ENCODE assay signal across 20 cellular contexts in the genomic region with DNA sequence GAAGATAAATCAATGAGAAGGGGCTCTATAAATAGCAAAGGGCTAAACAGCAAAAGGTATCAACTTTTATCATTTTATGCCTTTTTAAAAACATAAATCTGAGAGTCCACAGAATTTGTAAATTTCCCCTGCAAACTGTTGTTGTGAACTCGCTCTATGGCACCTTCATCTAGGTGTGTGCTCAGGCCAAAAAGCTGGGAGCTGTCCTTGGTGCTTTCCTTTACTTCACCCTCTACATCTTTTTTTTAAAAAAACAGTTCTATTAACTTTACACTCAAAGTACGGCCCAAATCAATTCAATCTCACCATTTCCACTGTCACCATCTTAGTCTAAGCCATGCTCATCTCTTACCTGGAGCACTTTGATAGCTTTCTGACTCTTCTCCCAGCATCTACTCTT.
"Had no signal": no experiment of that assay in that cellular context is flagged by ENCODE, and none has a peak within 500 bp of the region (broad histone marks: within the 10 kb centered on the region; RNA-seq: fewer than 3 reads in every experiment).

No MANE protein-coding gene starts in this region.

- H3K36me3 Mint-ChIP-seq: activated naive CD8-positive, alpha-beta T cell treated with anti-CD3 and anti-CD28 coated beads for 36 hours; memory B cell; naive B cell had no signal

- ATAC-seq: foreskin keratinocyte, left ventricle myocardium superior, mucosa of descending colon, psoas muscle, right cardiac atrium had no signal

- DNase-seq: activated CD4-positive, alpha-beta T cell treated with anti-CD3 and anti-CD28 coated beads, Interleukin-2, amount 50 U/mL, for 48 hours; activated naive CD4-positive, alpha-beta T cell; activated naive CD8-positive, alpha-beta T cell treated with anti-CD3 and anti-CD28 coated beads for 36 hours; activated T-cell treated with anti-CD3 and anti-CD28 coated beads for 4 hours; amniotic stem cell; central memory CD4-positive, alpha-beta T cell; dorsolateral prefrontal cortex; foreskin keratinocyte; hypothalamus; left ventricle myocardium superior; mucosa of descending colon; naive B cell; ovary; psoas muscle; right cardiac atrium; uterus had no signal

- H3K27me3 Mint-ChIP-seq: activated naive CD8-positive, alpha-beta T cell treated with anti-CD3 and anti-CD28 coated beads for 36 hours; memory B cell; stimulated activated naive CD8-positive, alpha-beta T cell treated with anti-CD3 and anti-CD28 coated beads, Interleukin-15, Interleukin-2, amounts not matched to agents 100 ng/mL and 50 ng/mL, for 24 hours had no signal

- H3K27me3 ChIP-seq: dorsolateral prefrontal cortex, foreskin keratinocyte, ovary, tibial nerve, uterus had no signal

- H3K27ac ChIP-seq: foreskin keratinocyte, ovary, psoas muscle, skin epidermis, tibial nerve, uterus had no signal

- H3K4me3 ChIP-seq: dorsolateral prefrontal cortex, mucosa of descending colon, ovary, psoas muscle, skin epidermis, tibial nerve, uterus had no signal

- H3K4me3 Mint-ChIP-seq: activated naive CD8-positive, alpha-beta T cell treated with anti-CD3 and anti-CD28 coated beads for 36 hours; memory B cell; naive B cell; stimulated activated naive CD8-positive, alpha-beta T cell treated with anti-CD3 and anti-CD28 coated beads, Interleukin-15, Interleukin-2, amounts not matched to agents 100 ng/mL and 50 ng/mL, for 24 hours had no signal

- H3K4me1 Mint-ChIP-seq: activated naive CD8-positive, alpha-beta T cell treated with anti-CD3 and anti-CD28 coated beads for 36 hours; memory B cell; naive B cell had no signal

- H3K36me3 ChIP-seq: ovary, uterus had no signal

- H3K9me3 ChIP-seq: mucosa of descending colon, ovary, psoas muscle, tibial nerve, uterus had no signal

- H3K27ac Mint-ChIP-seq: activated naive CD8-positive, alpha-beta T cell treated with anti-CD3 and anti-CD28 coated beads for 36 hours; memory B cell; naive B cell; stimulated activated naive CD8-positive, alpha-beta T cell treated with anti-CD3 and anti-CD28 coated beads, Interleukin-15, Interleukin-2, amounts not matched to agents 100 ng/mL and 50 ng/mL, for 24 hours had no signal

- H3K4me1 ChIP-seq: foreskin keratinocyte, psoas muscle, tibial nerve, uterus had no signal

- H3K9me3 Mint-ChIP-seq: memory B cell; stimulated activated naive CD8-positive, alpha-beta T cell treated with anti-CD3 and anti-CD28 coated beads, Interleukin-15, Interleukin-2, amounts not matched to agents 100 ng/mL and 50 ng/mL, for 24 hours had no signal
